In the genomic region with DNA sequence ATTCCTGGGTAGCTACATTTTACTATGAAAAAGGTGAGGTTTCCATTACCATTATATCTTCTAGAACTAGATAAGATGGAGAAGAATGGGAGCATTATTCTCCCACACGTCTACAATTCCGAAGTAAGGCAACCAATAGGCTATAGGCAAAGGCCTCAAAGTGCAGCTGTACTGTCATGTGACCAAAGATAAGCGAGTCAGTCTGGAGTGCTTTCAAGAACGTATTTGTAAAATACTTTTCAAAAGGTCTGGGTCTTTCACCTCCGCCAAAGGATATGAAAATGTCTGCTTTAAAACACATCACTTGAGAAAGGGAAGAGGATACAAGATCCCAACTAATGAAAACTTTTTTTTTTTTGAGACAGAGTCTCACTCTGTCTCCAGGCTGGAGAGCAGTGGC, we compare ENCODE assay signal across 35 cellular contexts.
"Had no signal": no experiment of that assay in that cellular context is flagged by ENCODE, and none has a peak within 500 bp of the region (broad histone marks: within the 10 kb centered on the region; RNA-seq: fewer than 3 reads in every experiment).

No MANE protein-coding gene starts in this region.

- H3K36me3 ChIP-seq: MG63 had no signal

- DNase-seq: Karpas-422, Kasumi-1, MG63, MM.1S, MV-4-11, NCI-H1048, NCI-H1092, NCI-H1092 treated with DMSO at 0.1 percent for 48 hours, NCI-H1105, NCI-H1105 treated with DMSO at 0.1 percent for 48 hours, NCI-H1417, NCI-H1417 treated with DMSO at 0.1 percent for 48 hours, NCI-H1436, NCI-H1436 treated with DMSO at 0.1 percent for 48 hours, NCI-H146, NCI-H1694, NCI-H1694 treated with DMSO at 0.1 percent for 48 hours, NCI-H187, NCI-H187 treated with DMSO at 0.1 percent for 48 hours, NCI-H1930, NCI-H2029, NCI-H2029 treated with DMSO at 0.1 percent for 48 hours, NCI-H2081, NCI-H2081 treated with DMSO at 0.1 percent for 48 hours, NCI-H2107, NCI-H2171, NCI-H2171 treated with DMSO at 0.1 percent for 48 hours, NCI-H2227 treated with DMSO at 0.1 percent for 48 hours, NCI-H226, NCI-H345, NCI-H446, NCI-H446 treated with DMSO at 0.1 percent for 48 hours, NCI-H510A, NCI-H510A treated with DMSO at 0.1 percent for 48 hours, NCI-H524 had no signal

- H3K27me3 ChIP-seq: MG63 had no signal

- H3K4me3 ChIP-seq: MG63 had no signal
